ENCODE assay signal across 8 cellular contexts in the genomic region with DNA sequence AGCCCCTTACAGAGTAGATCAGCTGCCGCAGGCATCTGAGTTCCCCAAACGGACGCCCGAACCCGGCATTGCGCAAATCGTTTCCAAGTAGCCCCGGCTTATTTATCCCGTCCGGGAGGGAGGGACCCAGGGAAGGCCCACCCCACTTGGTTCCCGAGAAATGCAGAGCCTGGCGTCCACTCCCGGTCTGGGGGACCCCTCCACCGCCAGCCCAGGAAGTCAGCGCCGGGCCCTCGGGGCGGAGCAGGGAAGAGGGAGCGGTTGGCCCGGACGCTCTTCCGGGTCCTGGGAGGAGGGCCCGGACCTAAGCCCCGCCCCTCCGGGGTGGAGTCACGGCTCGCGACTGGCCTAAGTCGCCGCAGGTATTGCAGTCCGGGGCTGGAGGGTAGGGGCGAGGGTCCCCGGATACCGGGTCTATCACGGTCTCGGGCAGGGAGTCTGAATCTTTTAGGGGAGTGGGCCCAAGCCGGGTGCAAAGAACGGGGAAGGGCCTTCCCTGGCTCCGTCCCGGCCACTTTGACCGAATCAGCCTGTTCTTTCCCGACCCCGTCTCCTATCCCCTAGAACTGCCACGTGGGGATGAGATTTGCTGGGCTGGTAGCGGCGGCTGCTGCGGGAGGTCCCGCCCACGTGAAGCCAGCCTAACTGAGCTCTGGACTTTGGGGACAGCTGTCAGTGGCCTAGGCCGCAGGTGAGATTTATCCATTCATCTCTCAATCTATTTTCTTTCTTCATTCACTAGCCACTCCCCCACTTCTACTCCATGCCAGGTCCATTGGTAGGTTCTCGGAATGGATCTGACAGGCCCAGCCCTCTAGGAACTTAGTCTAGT. TPM values are rescaled to one million over a fixed set of nuclear protein-coding genes. Genes with fewer than 3 reads are reported as not detected.
DNase-seq lines count a peak whose midpoint lies in the region; ATAC-seq and TF ChIP-seq lines count a peak whose summit lies in the region.

A gene with protein sequence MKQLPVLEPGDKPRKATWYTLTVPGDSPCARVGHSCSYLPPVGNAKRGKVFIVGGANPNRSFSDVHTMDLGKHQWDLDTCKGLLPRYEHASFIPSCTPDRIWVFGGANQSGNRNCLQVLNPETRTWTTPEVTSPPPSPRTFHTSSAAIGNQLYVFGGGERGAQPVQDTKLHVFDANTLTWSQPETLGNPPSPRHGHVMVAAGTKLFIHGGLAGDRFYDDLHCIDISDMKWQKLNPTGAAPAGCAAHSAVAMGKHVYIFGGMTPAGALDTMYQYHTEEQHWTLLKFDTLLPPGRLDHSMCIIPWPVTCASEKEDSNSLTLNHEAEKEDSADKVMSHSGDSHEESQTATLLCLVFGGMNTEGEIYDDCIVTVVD (plus strand): TSS at position 327 of the 832 bp plus-strand sequence. CDS start 2,472 bp downstream, outside the sequence.

- H3K9ac ChIP-seq in colonic mucosa (ENCODE audit: low read depth in 2 of 2, low read length in 2 of 2), result peak within 1 kb of the TSS; percentile 85 to 94

- peak within 1 kb of the TSS; percentile 94 for H3K27ac ChIP-seq in colonic mucosa

- H3K36me3 ChIP-seq in colonic mucosa, result no peaks in the 10 kb centered on the region

- H3K4me1 ChIP-seq in colonic mucosa, result peaks cover 2% of the 10 kb centered on the region

- TF ChIP-seq POLR2A in GM19193 (IDR thresholded peaks at IDR 0.05; ENCODE audit: extremely low read depth, insufficient read depth, insufficient read length), result peak; percentile 92

- ATAC-seq in HG03439 (IDR thresholded peaks at IDR 0.05; ENCODE audit: unreplicated experiment) (peak; percentile 97), left colon (peak; percentile 94)

- no peak for TF ChIP-seq CTCF in colonic mucosa (IDR thresholded peaks at IDR 0.05)

- DNase-seq in Ammon's horn (ENCODE audit: low spot score), result peak; percentile 96
- DNase-seq in NCI-H510A treated with DMSO at 0.1 percent for 48 hours (lab: John Stamatoyannopoulos, UW), result peak; percentile 84
- DNase-seq in activated CD4-positive, alpha-beta T cell treated with anti-CD3 and anti-CD28 coated beads for 48 hours, result peak; percentile 94
- DNase-seq in colonic mucosa, result peak; percentile 97
- DNase-seq in left colon, result peak; percentile 93 to 97
- peak; percentile 88 for DNase-seq in stimulated activated CD4-positive, alpha-beta T cell treated with anti-CD3 and anti-CD28 coated beads, Interleukin-1b, Interleukin-23, amount 100 ng/mL, for 48 hours

- H3K27me3 ChIP-seq in colonic mucosa, result no peaks in the 10 kb centered on the region

- peak within 1 kb of the TSS; percentile 69 for H3K4me3 ChIP-seq in colonic mucosa

- intact Hi-C loops in colonic mucosa (cut with DNase I), result no loop called here
- intact Hi-C loops in left colon (cut with DNase I, micrococcal nuclease), result no loop called here

- no peaks in the 10 kb centered on the region for H3K9me3 ChIP-seq in colonic mucosa

RNA-seq across cellular contexts. Expression of the gene that starts here (rescaled TPM):
- 10 to 100 TPM in 1 of 2 donors, 1 to 10 TPM in 1; 8.0 to 17.2 TPM for total RNA-seq in colonic mucosa
- total RNA-seq in left colon, result 10 to 100 TPM; 10.3 to 11.0 TPM

Comparison
In these comparisons a context has a peak if more than half of its experiments do, and no peak if none do; other contexts are left out.
1. Peak in every context shown above with its lines: DNase-seq, ATAC-seq, H3K4me3 ChIP-seq and H3K27ac ChIP-seq.